In the genomic region with DNA sequence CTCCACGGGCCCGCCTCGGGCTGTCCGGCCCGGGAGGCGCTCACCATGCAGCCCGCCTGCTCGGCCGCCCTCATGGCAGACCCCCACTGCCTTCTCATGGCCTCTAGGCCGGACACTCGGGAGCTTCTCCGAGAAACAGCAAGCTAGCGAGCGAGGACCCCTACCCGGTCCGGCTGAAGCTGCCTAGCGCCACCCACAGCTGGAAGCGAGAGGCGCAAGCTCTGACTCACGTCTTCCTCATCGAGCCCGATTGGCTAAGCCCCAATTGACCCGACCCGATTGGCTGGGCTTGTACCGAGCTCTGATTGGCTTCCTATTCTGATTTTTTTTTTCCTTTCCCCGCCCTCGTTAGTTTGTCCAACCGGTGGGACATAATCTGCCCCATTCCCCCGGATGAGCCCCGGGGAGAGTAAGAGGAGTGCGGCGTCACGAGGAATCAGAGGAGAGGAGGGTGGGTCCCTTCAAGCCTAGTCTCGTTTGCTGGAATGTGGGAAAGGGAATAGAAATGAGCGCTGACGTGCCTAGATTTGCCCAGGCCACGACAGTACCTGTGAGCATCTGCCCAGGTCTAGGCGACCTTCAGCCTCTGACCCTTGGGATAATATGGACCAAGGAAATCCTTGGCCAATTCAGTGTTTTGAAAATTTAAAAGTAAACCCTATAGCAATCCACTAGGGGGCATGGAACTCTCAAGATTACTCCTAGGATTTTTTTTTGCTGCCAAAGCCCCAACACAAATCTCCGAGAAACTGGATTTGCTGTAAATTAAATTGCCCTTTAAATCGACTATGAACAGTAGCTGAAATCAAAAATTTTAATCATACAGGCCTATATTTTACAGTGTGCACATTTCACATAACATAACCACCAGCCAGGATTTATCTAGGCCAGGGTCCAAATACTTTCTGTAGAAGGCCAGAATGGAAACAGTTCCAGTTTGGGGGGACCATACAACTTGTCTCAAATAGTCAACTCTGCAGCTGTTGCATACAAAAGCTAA, we compare ENCODE assay signal across 8 cellular contexts. TPM values are rescaled to one million over a fixed set of nuclear protein-coding genes. Genes with fewer than 3 reads are reported as not detected.
DNase-seq lines count a peak whose midpoint lies in the region; TF ChIP-seq lines count a peak whose summit lies in the region.

A gene with protein sequence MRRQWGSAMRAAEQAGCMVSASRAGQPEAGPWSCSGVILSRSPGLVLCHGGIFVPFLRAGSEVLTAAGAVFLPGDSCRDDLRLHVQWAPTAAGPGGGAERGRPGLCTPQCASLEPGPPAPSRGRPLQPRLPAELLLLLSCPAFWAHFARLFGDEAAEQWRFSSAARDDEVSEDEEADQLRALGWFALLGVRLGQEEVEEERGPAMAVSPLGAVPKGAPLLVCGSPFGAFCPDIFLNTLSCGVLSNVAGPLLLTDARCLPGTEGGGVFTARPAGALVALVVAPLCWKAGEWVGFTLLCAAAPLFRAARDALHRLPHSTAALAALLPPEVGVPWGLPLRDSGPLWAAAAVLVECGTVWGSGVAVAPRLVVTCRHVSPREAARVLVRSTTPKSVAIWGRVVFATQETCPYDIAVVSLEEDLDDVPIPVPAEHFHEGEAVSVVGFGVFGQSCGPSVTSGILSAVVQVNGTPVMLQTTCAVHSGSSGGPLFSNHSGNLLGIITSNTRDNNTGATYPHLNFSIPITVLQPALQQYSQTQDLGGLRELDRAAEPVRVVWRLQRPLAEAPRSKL (minus strand): TSS at position 212 of the 1,000 bp plus-strand sequence. CDS start 114 bp downstream, at position 98.

- no peaks in the 10 kb centered on the region for H4K20me1 ChIP-seq in MM.1S (ENCODE audit: insufficient read depth, low read length)
- H4K20me1 ChIP-seq in neural cell (ENCODE audit: insufficient read depth), result no peaks in the 10 kb centered on the region

- H3K9me2 ChIP-seq in MM.1S (replicated peaks; ENCODE audit: insufficient read depth, low read length) (no peaks in the 10 kb centered on the region), neural cell (ENCODE audit: insufficient read depth, low read length) (no peaks in the 10 kb centered on the region)

- peak within 1 kb of the TSS; percentile 81 for H3K27ac ChIP-seq in MM.1S (ENCODE audit: low read length)
- peak within 1 kb of the TSS; percentile 91 for H3K27ac ChIP-seq in neural cell (ENCODE audit: low read length)
- H3K27ac ChIP-seq in stomach, result peak within 1 kb of the TSS; percentile 84 to 95 (median 91)

- 1 to 2% (median 1%) methylated on average over 29 to 40 of the region's 40 CpGs for WGBS in stomach, 5 donors

- no peaks in the 10 kb centered on the region for H3K27me3 ChIP-seq in MM.1S (replicated peaks; ENCODE audit: insufficient read depth, low read length)
- no peaks in the 10 kb centered on the region for H3K27me3 ChIP-seq in neural cell (ENCODE audit: insufficient read depth, low read depth, low read length)
- H3K27me3 ChIP-seq in stomach, result no peaks in the 10 kb centered on the region

- peaks cover 6% of the 10 kb centered on the region; the same call in 1 of the 2 replicates for H3K4me1 ChIP-seq in MM.1S (ENCODE audit: low read length)
- peaks cover 17 to 34% (median 28%) of the 10 kb centered on the region in 4 donors for H3K4me1 ChIP-seq in stomach

- H3K79me2 ChIP-seq in MM.1S (ENCODE audit: low read length) (peaks cover 14% of the 10 kb centered on the region), neural cell (replicated peaks; ENCODE audit: insufficient read depth, low read length) (no peaks in the 10 kb centered on the region)

- TF ChIP-seq RAD21 in neural cell (conservative IDR thresholded peaks at IDR 0.05), result peak; percentile 72

- TF ChIP-seq POLR2A in stomach (IDR thresholded peaks at IDR 0.05), result peak in 2 of 4 donors; percentile 15 to 37

- peak within 1 kb of the TSS; percentile 90 for H3K4me2 ChIP-seq in MM.1S (ENCODE audit: low read depth, low read length)
- H3K4me2 ChIP-seq in neural cell (ENCODE audit: low read length), result peak within 1 kb of the TSS; percentile 73

- TF ChIP-seq CTCF in MM.1S (IDR thresholded peaks at IDR 0.05; ENCODE audit: low read length) (peak; percentile 73), fibroblast of villous mesenchyme (IDR thresholded peaks at IDR 0.05; ENCODE audit: insufficient read depth, low read depth, low read length) (peak; percentile 69), neural cell (IDR thresholded peaks at IDR 0.05; ENCODE audit: poor library complexity, severe bottlenecking) (peak; percentile 98), stomach (IDR thresholded peaks at IDR 0.05) (peak in 5 of 7 experiments; percentile 39 to 79 (median 72))

- TF ChIP-seq EP300 in neural cell (conservative IDR thresholded peaks at IDR 0.05; ENCODE audit: poor library complexity, severe bottlenecking), result peak; percentile 29
- no peak for TF ChIP-seq EP300 in stomach (IDR thresholded peaks at IDR 0.05)

- peak within 1 kb of the TSS; percentile 97 for H3K4me3 ChIP-seq in MM.1S (ENCODE audit: low read length)
- peak within 1 kb of the TSS; percentile 68 for H3K4me3 ChIP-seq in fibroblast of villous mesenchyme (ENCODE audit: low read depth, low read length)
- H3K4me3 ChIP-seq in neural cell (ENCODE audit: low read length), result peak within 1 kb of the TSS; percentile 82
- peak within 1 kb of the TSS; percentile 57 to 88 (median 76) for H3K4me3 ChIP-seq in stomach

- peak within 1 kb of the TSS; percentile 78 for H2AFZ ChIP-seq in MM.1S (ENCODE audit: low read length)
- peak within 1 kb of the TSS; percentile 69 for H2AFZ ChIP-seq in neural cell (ENCODE audit: low read depth, low read length)

- no peaks in the 10 kb centered on the region for H3K9me3 ChIP-seq in MM.1S (replicated peaks; ENCODE audit: insufficient read depth, low read length)
- H3K9me3 ChIP-seq in neural cell (ENCODE audit: low read length), result no peaks in the 10 kb centered on the region
- no peaks in the 10 kb centered on the region for H3K9me3 ChIP-seq in stomach

- H3K9ac ChIP-seq in MM.1S (ENCODE audit: low read length), result peak within 1 kb of the TSS; percentile 94
- peak within 1 kb of the TSS; percentile 87 for H3K9ac ChIP-seq in neural cell (ENCODE audit: low read length)

- peaks cover 17% of the 10 kb centered on the region for H3F3A ChIP-seq in MM.1S (ENCODE audit: insufficient read depth, low read length)
- H3F3A ChIP-seq in neural cell (ENCODE audit: insufficient read depth, low read length, poor library complexity, severe bottlenecking), result peaks cover 8% of the 10 kb centered on the region

- intact Hi-C loops in stomach (cut with DNase I; ENCODE audit: low total_unique reads), result no loop called here

- peak; percentile 92 for DNase-seq in GF-D8 (lab: John Stamatoyannopoulos, UW)
- peak; percentile 98 for DNase-seq in HCEC 1CT
- peak; percentile 99 for DNase-seq in MM.1S
- DNase-seq in SIG-M5 (lab: John Stamatoyannopoulos, UW), result peak; percentile 65
- peak; percentile 64 for DNase-seq in activated gamma-delta T cell (lab: John Stamatoyannopoulos, UW)
- peak; percentile 98 for DNase-seq in fibroblast of villous mesenchyme (ENCODE audit: low read depth)
- DNase-seq in stomach, result peak; percentile 98

- H3K36me3 ChIP-seq in MM.1S (replicated peaks; ENCODE audit: insufficient read depth, low read length), result no peaks in the 10 kb centered on the region; the same call in 1 of the 2 replicates
- no peaks in the 10 kb centered on the region for H3K36me3 ChIP-seq in neural cell (ENCODE audit: insufficient read depth, low read length)
- peaks cover 17 to 42% (median 33%) of the 10 kb centered on the region in 4 donors for H3K36me3 ChIP-seq in stomach

TF ChIP-seq in neural cell, 6 proteins besides CTCF, POLR2A, EP300 and RAD21:
- TF ChIP-seq MXI1 (conservative IDR thresholded peaks at IDR 0.05; ENCODE audit: poor library complexity, severe bottlenecking) (no peak), POLR2AphosphoS5 (IDR thresholded peaks at IDR 0.05) (peak; percentile 94), EZH2 (IDR thresholded peaks at IDR 0.05; ENCODE audit: borderline replicate concordance, insufficient read depth, low read length, poor library complexity, severe bottlenecking) (no peak), TAF1 (IDR thresholded peaks at IDR 0.05; ENCODE audit: low read depth) (peak; percentile 96), SMC3 (conservative IDR thresholded peaks at IDR 0.05; ENCODE audit: poor library complexity) (peak; percentile 67)
- TF ChIP-seq, protein P1, sequence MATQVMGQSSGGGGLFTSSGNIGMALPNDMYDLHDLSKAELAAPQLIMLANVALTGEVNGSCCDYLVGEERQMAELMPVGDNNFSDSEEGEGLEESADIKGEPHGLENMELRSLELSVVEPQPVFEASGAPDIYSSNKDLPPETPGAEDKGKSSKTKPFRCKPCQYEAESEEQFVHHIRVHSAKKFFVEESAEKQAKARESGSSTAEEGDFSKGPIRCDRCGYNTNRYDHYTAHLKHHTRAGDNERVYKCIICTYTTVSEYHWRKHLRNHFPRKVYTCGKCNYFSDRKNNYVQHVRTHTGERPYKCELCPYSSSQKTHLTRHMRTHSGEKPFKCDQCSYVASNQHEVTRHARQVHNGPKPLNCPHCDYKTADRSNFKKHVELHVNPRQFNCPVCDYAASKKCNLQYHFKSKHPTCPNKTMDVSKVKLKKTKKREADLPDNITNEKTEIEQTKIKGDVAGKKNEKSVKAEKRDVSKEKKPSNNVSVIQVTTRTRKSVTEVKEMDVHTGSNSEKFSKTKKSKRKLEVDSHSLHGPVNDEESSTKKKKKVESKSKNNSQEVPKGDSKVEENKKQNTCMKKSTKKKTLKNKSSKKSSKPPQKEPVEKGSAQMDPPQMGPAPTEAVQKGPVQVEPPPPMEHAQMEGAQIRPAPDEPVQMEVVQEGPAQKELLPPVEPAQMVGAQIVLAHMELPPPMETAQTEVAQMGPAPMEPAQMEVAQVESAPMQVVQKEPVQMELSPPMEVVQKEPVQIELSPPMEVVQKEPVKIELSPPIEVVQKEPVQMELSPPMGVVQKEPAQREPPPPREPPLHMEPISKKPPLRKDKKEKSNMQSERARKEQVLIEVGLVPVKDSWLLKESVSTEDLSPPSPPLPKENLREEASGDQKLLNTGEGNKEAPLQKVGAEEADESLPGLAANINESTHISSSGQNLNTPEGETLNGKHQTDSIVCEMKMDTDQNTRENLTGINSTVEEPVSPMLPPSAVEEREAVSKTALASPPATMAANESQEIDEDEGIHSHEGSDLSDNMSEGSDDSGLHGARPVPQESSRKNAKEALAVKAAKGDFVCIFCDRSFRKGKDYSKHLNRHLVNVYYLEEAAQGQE (IDR thresholded peaks at IDR 0.05; ENCODE audit: borderline replicate concordance), result peak; percentile 79

RNA-seq across cellular contexts. Expression of the gene that starts here (rescaled TPM):
- total RNA-seq in fibroblast of villous mesenchyme, result 11.3 and 12.1 TPM in 2 replicates
- 10.3 and 14.1 TPM in 2 replicates for polyA plus RNA-seq in neural cell
- polyA minus RNA-seq in neural cell, result 9.4 and 14.9 TPM in 2 replicates
- total RNA-seq in stomach, result 10 to 100 TPM in 1 of 5 donors, 1 to 10 TPM in 4; 1.2 to 79.4 (median 3.9) TPM
- 10 to 100 TPM in 1 of 3 donors, 1 to 10 TPM in 2; 4.8 to 16.3 (median 5.5) TPM for polyA plus RNA-seq in stomach

Comparison
In these comparisons a context has a peak if more than half of its experiments do, and no peak if none do; other contexts are left out.
1. Peak in every context shown above with its lines: DNase-seq, H3K4me3 ChIP-seq and H3K27ac ChIP-seq.